Comparison of ENCODE assay signal across 8 cellular contexts in genomic region chr3:40179016-40179415, GRCh38.
DNase-seq lines count a peak whose midpoint lies in the region; ATAC-seq and TF ChIP-seq lines count a peak whose summit lies in the region.

No MANE protein-coding gene starts in this region.

- H4K8ac ChIP-seq in trophoblast cell (ENCODE audit: low read depth, low read length), result no peak overlapping the region

- H3K4me2 ChIP-seq in trophoblast cell (ENCODE audit: low read length), result no peak overlapping the region

- H3K23ac ChIP-seq in trophoblast cell (ENCODE audit: low read length), result no peak overlapping the region

- H3K9me3 ChIP-seq in trophoblast cell (ENCODE audit: insufficient read depth, low read depth, low read length), result peaks cover 2% of the 10 kb centered on the region
- H3K9me3 ChIP-seq in uterus, result no peaks in the 10 kb centered on the region

- WGBS in trophoblast cell (ENCODE audit: extremely low coverage, insufficient coverage, insufficient read length), result no CpG with 5 or more reads among the region's 3 CpGs

- H3K27ac ChIP-seq in trophoblast cell (ENCODE audit: low read depth, low read length) (no peak overlapping the region), uterus (no peak overlapping the region)

- H3K4ac ChIP-seq in trophoblast cell (ENCODE audit: low read depth, low read length), result no peak overlapping the region

- H3K14ac ChIP-seq in trophoblast cell (ENCODE audit: low read length), result no peak overlapping the region

- no peak overlapping the region for H4K12ac ChIP-seq in trophoblast cell (ENCODE audit: low read depth, low read length)

- no peak overlapping the region for H3K4me3 ChIP-seq in trophoblast cell (ENCODE audit: low read depth, low read length)
- no peak overlapping the region for H3K4me3 ChIP-seq in uterus

- no peak overlapping the region for H2AFZ ChIP-seq in trophoblast cell (ENCODE audit: insufficient read depth, low read length, poor library complexity)

- no peak overlapping the region for H2BK12ac ChIP-seq in trophoblast cell (ENCODE audit: low read length)

- peak; percentile 43 for ATAC-seq in Right ventricle myocardium inferior

- H4K91ac ChIP-seq in trophoblast cell (ENCODE audit: low read depth, low read length), result no peak overlapping the region

- TF ChIP-seq CTCF in uterus (IDR thresholded peaks at IDR 0.05), result peak; percentile 41 to 63 (median 57)

- no peak overlapping the region for H2BK5ac ChIP-seq in trophoblast cell (ENCODE audit: low read depth, low read length, poor library complexity)

- no peak overlapping the region for H2AK5ac ChIP-seq in trophoblast cell (ENCODE audit: low read length)

- no peak overlapping the region for H2BK120ac ChIP-seq in trophoblast cell (ENCODE audit: insufficient read depth, low read length, poor library complexity)

- H3K9ac ChIP-seq in trophoblast cell (ENCODE audit: low read length), result no peak overlapping the region

- H3K27me3 ChIP-seq in trophoblast cell (ENCODE audit: insufficient read depth, low read length) (no peaks in the 10 kb centered on the region), uterus (no peaks in the 10 kb centered on the region)

- no peaks in the 10 kb centered on the region for H3K79me1 ChIP-seq in trophoblast cell (ENCODE audit: low read length)

- H3K36me3 ChIP-seq in trophoblast cell (ENCODE audit: control insufficient read depth in 1 of 2, insufficient read depth in 2 of 2, low read length in 2 of 2) (no peaks in the 10 kb centered on the region), uterus (no peaks in the 10 kb centered on the region)

- TF ChIP-seq POLR2A in uterus (IDR thresholded peaks at IDR 0.05), result no peak

- intact Hi-C loops in Right ventricle myocardium inferior (cut with DNase I), result loop anchor here (5.0 kb wide), 2 partner anchors 472 to 637 kb away; no protein-coding TSS in a partner anchor
- intact Hi-C loops in cardiac septum (cut with DNase I), result loop anchor here (5.0 kb wide), 3 partner anchors 457 to 637 kb away; no protein-coding TSS in a partner anchor
- intact Hi-C loops in uterus (cut with DNase I; ENCODE audit: low total_unique reads), result no loop called here

- H3K79me2 ChIP-seq in trophoblast cell (ENCODE audit: control insufficient read depth, insufficient read depth, low read length, poor library complexity), result no peaks in the 10 kb centered on the region

- DNase-seq in Right ventricle myocardium inferior (ENCODE audit: missing footprints) (peak; percentile 74), cardiac septum (ENCODE audit: low spot score) (no peak), HuH-7.5 (ENCODE audit: low spot score) (peak; percentile 25), RPMI8226 (peak; percentile 64), germinal center (ENCODE audit: low spot score) (peak; percentile 39), trophoblast cell (peak; percentile 55 to 86), uterus (peak; percentile 50 to 52)
- peak in 3 of 4 experiments; percentile 6 to 32 (median 16) for DNase-seq in activated naive CD4-positive, alpha-beta T cell (lab: John Stamatoyannopoulos, UW)

- H3K4me1 ChIP-seq in trophoblast cell (ENCODE audit: control insufficient read depth in 1 of 2, insufficient read depth in 2 of 2, low read length in 2 of 2), result no peaks in the 10 kb centered on the region
- H3K4me1 ChIP-seq in uterus, result no peaks in the 10 kb centered on the region

- H3K18ac ChIP-seq in trophoblast cell (ENCODE audit: low read length), result no peak overlapping the region
